1 cellular context compared by ENCODE assay signal in genomic region chr10:104232613-104233102, GRCh38.
A peak's percentile ranks its signal among the peaks of the same experiment; 100 is the strongest.
TF ChIP-seq lines count a peak whose summit lies in the region.

No MANE protein-coding gene starts in this region.

TF ChIP-seq in K562, 482 proteins besides CTCF, POLR2A, EP300 and RAD21:
- TF ChIP-seq GATAD2A (IDR thresholded peaks at IDR 0.05), result no peak
- TF ChIP-seq MLLT1 (IDR thresholded peaks at IDR 0.05), result peak in 1 of 2 experiments; percentile 79; a peak in 2 of 4 replicates
- TF ChIP-seq ZNF830 (CRISPR knock-in tag; IDR thresholded peaks at IDR 0.05), result no peak
- TF ChIP-seq KAT2B (IDR thresholded peaks at IDR 0.05; ENCODE audit: low read depth, low read length), result no peak
- no peak for TF ChIP-seq ATF3 (IDR thresholded peaks at IDR 0.05)
- TF ChIP-seq ATF3 (CRISPR knock-in tag; conservative IDR thresholded peaks at IDR 0.05), result no peak
- no peak for TF ChIP-seq GTF2E2 (tag; IDR thresholded peaks at IDR 0.05)
- no peak for TF ChIP-seq HEY1 (CRISPR knock-in tag; IDR thresholded peaks at IDR 0.05; ENCODE audit: borderline replicate concordance)
- no peak for TF ChIP-seq PBX2 (CRISPR knock-in tag; IDR thresholded peaks at IDR 0.05; ENCODE audit: low read depth)
- no peak for TF ChIP-seq PBX2 (tag; conservative IDR thresholded peaks at IDR 0.05; ENCODE audit: low read depth)
- TF ChIP-seq ZNF395 (CRISPR knock-in tag; IDR thresholded peaks at IDR 0.05), result no peak
- no peak for TF ChIP-seq MBD2 (IDR thresholded peaks at IDR 0.05; ENCODE audit: borderline replicate concordance, low read depth)
- TF ChIP-seq FOXM1 (IDR thresholded peaks at IDR 0.05; ENCODE audit: low read depth), result peak; percentile 7; the same call in 1 of the 2 replicates
- TF ChIP-seq FOXM1 (CRISPR knock-in tag; IDR thresholded peaks at IDR 0.05; ENCODE audit: low read depth), result no peak
- no peak for TF ChIP-seq POLR2H (tag; IDR thresholded peaks at IDR 0.05; ENCODE audit: low read depth)
- peak; percentile 82 for TF ChIP-seq ZBTB33 (CRISPR knock-in tag; IDR thresholded peaks at IDR 0.05)
- TF ChIP-seq ZBTB1 (CRISPR knock-in tag; IDR thresholded peaks at IDR 0.05; ENCODE audit: borderline replicate concordance, low read depth), result no peak
- no peak for TF ChIP-seq POLR2B (IDR thresholded peaks at IDR 0.05; ENCODE audit: low read depth, partially characterized antibody)
- TF ChIP-seq SRF (CRISPR knock-in tag; IDR thresholded peaks at IDR 0.05), result no peak
- no peak for TF ChIP-seq KDM2B (CRISPR knock-in tag; IDR thresholded peaks at IDR 0.05)
